8 cellular contexts compared by ENCODE assay signal in genomic region chr10:13371879-13372470, GRCh38. TPM values are rescaled to one million over a fixed set of nuclear protein-coding genes. Genes with fewer than 3 reads are reported as not detected.
DNase-seq lines count a peak whose midpoint lies in the region; ATAC-seq and TF ChIP-seq lines count a peak whose summit lies in the region.

No MANE protein-coding gene starts in this region.

- peak; percentile 70 to 77 (median 72) for DNase-seq in CD4-positive, alpha-beta memory T cell
- DNase-seq in HuH-7.5 (ENCODE audit: low spot score) (peak; percentile 85), activated T-cell treated with anti-CD3 and anti-CD28 coated beads for 1 hour (ENCODE audit: low read depth) (peak; percentile 49), esophagus muscularis mucosa (ENCODE audit: extremely low spot score) (peak; percentile 93), thoracic aorta (ENCODE audit: low spot score) (peak; percentile 31)
- peak; percentile 66 for DNase-seq in natural killer cell treated with Interleukin-12 subunit alpha and Interleukin-12 subunit beta and Interleukin-15 and Interleukin-18, amount 100 ng/mL, for 72 hours (ENCODE audit: low spot score)

- H3K27me3 ChIP-seq in CD4-positive, alpha-beta memory T cell (ENCODE audit: insufficient read depth, low read length): no peaks in the 10 kb centered on the region
- H3K27me3 ChIP-seq in OCI-LY1 (ENCODE audit: insufficient read depth, low read length): no peaks in the 10 kb centered on the region
- H3K27me3 ChIP-seq in esophagus muscularis mucosa: peaks cover 0 to 5% (median 0%) of the 10 kb centered on the region in 4 donors
- H3K27me3 ChIP-seq in thoracic aorta (replicated peaks; ENCODE audit: insufficient read depth): no peaks in the 10 kb centered on the region

- H3K9me3 Mint-ChIP-seq in CD4-positive, alpha-beta memory T cell: no peaks in the 10 kb centered on the region
- H3K9me3 Mint-ChIP-seq in natural killer cell treated with Interleukin-12 subunit alpha and Interleukin-12 subunit beta and Interleukin-15 and Interleukin-18, amount 100 ng/mL, for 72 hours: no peaks in the 10 kb centered on the region

- POLR2A ChIA-PET in CD4-positive, alpha-beta memory T cell (lab: Charles Lee; ENCODE audit: partially characterized antibody): interaction anchor here (1.1 to 1.2 kb wide), 2 partner anchors 23 to 210 kb away, joined by 3 to 8 read pairs; partner anchors contain the start of gene MCM10

- H3K36me3 ChIP-seq in CD4-positive, alpha-beta memory T cell (ENCODE audit: insufficient read depth, low read length): no peaks in the 10 kb centered on the region
- H3K36me3 ChIP-seq in OCI-LY1 (ENCODE audit: insufficient read depth, low read length) (no peaks in the 10 kb centered on the region), esophagus muscularis mucosa (no peaks in the 10 kb centered on the region), thoracic aorta (no peaks in the 10 kb centered on the region)

- no peaks in the 10 kb centered on the region for H3K36me3 Mint-ChIP-seq in CD4-positive, alpha-beta memory T cell
- H3K36me3 Mint-ChIP-seq in natural killer cell treated with Interleukin-12 subunit alpha and Interleukin-12 subunit beta and Interleukin-15 and Interleukin-18, amount 100 ng/mL, for 72 hours: no peaks in the 10 kb centered on the region

- H2AFZ ChIP-seq in OCI-LY1 (ENCODE audit: low read length): no peak overlapping the region

- no peaks in the 10 kb centered on the region for H3K9me2 ChIP-seq in OCI-LY1 (ENCODE audit: low read depth, low read length)

- H3K79me2 ChIP-seq in OCI-LY1 (ENCODE audit: insufficient read depth, low read length): no peaks in the 10 kb centered on the region

- peaks cover 0 to 1% (median 0%) of the 10 kb centered on the region in 4 donors for H3K4me1 Mint-ChIP-seq in CD4-positive, alpha-beta memory T cell
- no peaks in the 10 kb centered on the region for H3K4me1 Mint-ChIP-seq in natural killer cell treated with Interleukin-12 subunit alpha and Interleukin-12 subunit beta and Interleukin-15 and Interleukin-18, amount 100 ng/mL, for 72 hours (ENCODE audit: low read depth in 2 of 2)

- no peaks in the 10 kb centered on the region for H3F3A ChIP-seq in OCI-LY1 (ENCODE audit: insufficient read depth, low read length)

- H4K20me1 ChIP-seq in OCI-LY1 (ENCODE audit: insufficient read depth, low read length): no peaks in the 10 kb centered on the region

- H3K4me1 ChIP-seq in CD4-positive, alpha-beta memory T cell (ENCODE audit: insufficient read depth, low read length): no peaks in the 10 kb centered on the region
- no peaks in the 10 kb centered on the region for H3K4me1 ChIP-seq in OCI-LY1 (ENCODE audit: insufficient read depth, low read length, severe bottlenecking)
- no peaks in the 10 kb centered on the region for H3K4me1 ChIP-seq in esophagus muscularis mucosa
- no peaks in the 10 kb centered on the region for H3K4me1 ChIP-seq in thoracic aorta (ENCODE audit: control insufficient read depth in 1 of 2, low read depth in 2 of 2)

- intact Hi-C loops in CD4-positive, alpha-beta memory T cell (cut with micrococcal nuclease): loop anchor here (1.0 to 5.0 kb wide), 5 partner anchors 23 to 406 kb away; partner anchors contain the start of gene PRPF18
- intact Hi-C loops in esophagus muscularis mucosa (cut with DNase I): loop anchor here (2.0 to 10.0 kb wide), 3 partner anchors 67 to 215 kb away; partner anchors contain the start of gene PRPF18

- H3K9ac ChIP-seq in OCI-LY1 (ENCODE audit: low read length): no peak overlapping the region

- peak overlapping the region in 1 of 7 donors; percentile 18 for H3K27ac Mint-ChIP-seq in CD4-positive, alpha-beta memory T cell
- no peak overlapping the region for H3K27ac Mint-ChIP-seq in natural killer cell treated with Interleukin-12 subunit alpha and Interleukin-12 subunit beta and Interleukin-15 and Interleukin-18, amount 100 ng/mL, for 72 hours

- TF ChIP-seq CTCF in OCI-LY1 (IDR thresholded peaks at IDR 0.05; ENCODE audit: low read length) (peak; percentile 87), esophagus muscularis mucosa (IDR thresholded peaks at IDR 0.05) (peak; percentile 78 to 94 (median 90)), thoracic aorta (IDR thresholded peaks at IDR 0.05) (peak; percentile 82)

- ATAC-seq in GM19397 (IDR thresholded peaks at IDR 0.05; ENCODE audit: unreplicated experiment) (peak; percentile 84), thoracic aorta (ENCODE audit: insufficient number of reproducible peaks, low FRiP score, low read depth) (no peak)
- peak; percentile 84 to 86 for ATAC-seq in natural killer cell treated with Interleukin-12 subunit alpha and Interleukin-12 subunit beta and Interleukin-15 and Interleukin-18, amount 100 ng/mL, for 72 hours

- WGBS in esophagus muscularis mucosa: 33% methylated on average over 6 of the region's 6 CpGs

- TF ChIP-seq POLR2A in esophagus muscularis mucosa (IDR thresholded peaks at IDR 0.05; ENCODE audit: low read depth): no peak

- H3K4me3 Mint-ChIP-seq in CD4-positive, alpha-beta memory T cell: no peak overlapping the region
- H3K4me3 Mint-ChIP-seq in natural killer cell treated with Interleukin-12 subunit alpha and Interleukin-12 subunit beta and Interleukin-15 and Interleukin-18, amount 100 ng/mL, for 72 hours: no peak overlapping the region

- H3K9me3 ChIP-seq in CD4-positive, alpha-beta memory T cell (ENCODE audit: control insufficient read depth in 1 of 2, low read length in 2 of 2): no peaks in the 10 kb centered on the region
- H3K9me3 ChIP-seq in OCI-LY1 (ENCODE audit: low read length) (no peaks in the 10 kb centered on the region), esophagus muscularis mucosa (no peaks in the 10 kb centered on the region), thoracic aorta (no peaks in the 10 kb centered on the region)

- no peak overlapping the region for H3K4me2 ChIP-seq in OCI-LY1 (ENCODE audit: low read length)

- no peak for TF ChIP-seq EP300 in esophagus muscularis mucosa (IDR thresholded peaks at IDR 0.05)

- peaks cover 0 to 2% of the 10 kb centered on the region in 2 donors for H3K27me3 Mint-ChIP-seq in CD4-positive, alpha-beta memory T cell
- peaks cover 5 to 8% of the 10 kb centered on the region in 2 donors for H3K27me3 Mint-ChIP-seq in natural killer cell treated with Interleukin-12 subunit alpha and Interleukin-12 subunit beta and Interleukin-15 and Interleukin-18, amount 100 ng/mL, for 72 hours

- H3K27ac ChIP-seq in CD4-positive, alpha-beta memory T cell (ENCODE audit: low read depth, low read length): no peak overlapping the region
- H3K27ac ChIP-seq in OCI-LY1 (ENCODE audit: low read depth, low read length, poor library complexity, severe bottlenecking): no peak overlapping the region
- no peak overlapping the region for H3K27ac ChIP-seq in esophagus muscularis mucosa (replicated peaks in 1 of 4)
- no peak overlapping the region for H3K27ac ChIP-seq in thoracic aorta

- H3K4me3 ChIP-seq in CD4-positive, alpha-beta memory T cell (ENCODE audit: low read length in 2 of 2): no peak overlapping the region
- H3K4me3 ChIP-seq in OCI-LY1 (ENCODE audit: low read depth, low read length, poor library complexity, severe bottlenecking): no peak overlapping the region
- no peak overlapping the region for H3K4me3 ChIP-seq in esophagus muscularis mucosa
- H3K4me3 ChIP-seq in thoracic aorta: no peak overlapping the region

- CTCF ChIA-PET in CD4-positive, alpha-beta memory T cell (lab: Charles Lee; ENCODE audit: partially characterized antibody): interaction anchor here (0.6 to 5.4 kb wide), 10 partner anchors 9 to 404 kb away, joined by 3 to 61 read pairs (median 6); no protein-coding TSS in a partner anchor

RNA-seq across cellular contexts. Expression of gene SEPHS1, which starts 23.9 kb away (rescaled TPM):
- 10 to 100 TPM; 27.2 to 30.6 TPM for total RNA-seq in CD4-positive, alpha-beta memory T cell
- polyA plus RNA-seq in CD4-positive, alpha-beta memory T cell: 10 to 100 TPM; 11.3 to 23.1 TPM
- total RNA-seq in esophagus muscularis mucosa (10 to 100 TPM; 37.0 to 53.1 (median 46.0) TPM), thoracic aorta (10 to 100 TPM; 24.8 to 68.6 TPM)
- total RNA-seq in natural killer cell treated with Interleukin-12 subunit alpha and Interleukin-12 subunit beta and Interleukin-15 and Interleukin-18, amount 100 ng/mL, for 72 hours: 10 to 100 TPM; 37.8 to 62.4 TPM

Comparison
In these comparisons a context has a peak if more than half of its experiments do, and no peak if none do; other contexts are left out.
1. DNase-seq: peak in every context shown above with its lines; median percentile 93 in esophagus muscularis mucosa; 85 in HuH-7.5; 72 in CD4-positive, alpha-beta memory T cell; 66 in natural killer cell treated with Interleukin-12 subunit alpha and Interleukin-12 subunit beta and Interleukin-15 and Interleukin-18, amount 100 ng/mL, for 72 hours; 49 in activated T-cell treated with anti-CD3 and anti-CD28 coated beads for 1 hour; 31 in thoracic aorta.